ENCODE assay signal across 2 cellular contexts in genomic region chr10:15088428-15089261, GRCh38.
A peak's percentile ranks its signal among the peaks of the same experiment; 100 is the strongest.
TF ChIP-seq lines count a peak whose summit lies in the region.

Gene ACBD7 (minus strand): TSS chr10:15088776. CDS start chr10:15088728, 48 bp downstream.

TF ChIP-seq in A549, 52 proteins besides CTCF, POLR2A, EP300 and RAD21 (continued from another document):
- TF ChIP-seq BCL3 (IDR thresholded peaks at IDR 0.05), result no peak
- TF ChIP-seq PHF8 (IDR thresholded peaks at IDR 0.05; ENCODE audit: borderline replicate concordance, low read depth), result no peak
TF ChIP-seq in A549: peak in this region for 3.

TF ChIP-seq in WTC11, 78 proteins besides CTCF, POLR2A, EP300 and RAD21 (continued from another document):
- TF ChIP-seq ZBTB43 (CRISPR knock-in tag; IDR thresholded peaks at IDR 0.05) (peak; percentile 52; the same call in 1 of the 2 replicates), TCF7 (CRISPR knock-in tag; IDR thresholded peaks at IDR 0.05; ENCODE audit: low read depth) (peak; percentile 59; the same call in 1 of the 2 replicates), E2F1 (CRISPR knock-in tag; IDR thresholded peaks at IDR 0.05) (peak; percentile 76; the same call in 1 of the 2 replicates), ZNF219 (CRISPR knock-in tag; IDR thresholded peaks at IDR 0.05; ENCODE audit: borderline replicate concordance) (no peak), USF1 (CRISPR knock-in tag; IDR thresholded peaks at IDR 0.05) (no peak), RELA (CRISPR knock-in tag; IDR thresholded peaks at IDR 0.05; ENCODE audit: borderline replicate concordance) (0 out of 2 replicates have a peak, but pooled peaks have one; percentile 63), ZNF512 (CRISPR knock-in tag; IDR thresholded peaks at IDR 0.05; ENCODE audit: borderline replicate concordance) (0 out of 2 replicates have a peak, but pooled peaks have one; percentile 28), SP1 (CRISPR knock-in tag; conservative IDR thresholded peaks at IDR 0.05) (peak; percentile 84), E2F4 (CRISPR knock-in tag; IDR thresholded peaks at IDR 0.05; ENCODE audit: borderline replicate concordance, low read depth) (0 out of 2 replicates have a peak, but pooled peaks have one; percentile 50), MAX (CRISPR knock-in tag; IDR thresholded peaks at IDR 0.05) (peak; percentile 90), NFYB (CRISPR knock-in tag; conservative IDR thresholded peaks at IDR 0.05; ENCODE audit: low read depth) (peak; percentile 89), ZNF281 (CRISPR knock-in tag; IDR thresholded peaks at IDR 0.05) (peak; percentile 46; the same call in 1 of the 2 replicates), ZNF263 (CRISPR knock-in tag; IDR thresholded peaks at IDR 0.05; ENCODE audit: low read depth) (peak; percentile 89), HMGXB4 (CRISPR knock-in tag; IDR thresholded peaks at IDR 0.05) (no peak; the same call in 1 of the 2 replicates), KAT7 (CRISPR knock-in tag; IDR thresholded peaks at IDR 0.05; ENCODE audit: borderline replicate concordance) (0 out of 2 replicates have a peak, but pooled peaks have one; percentile 21), ZNF423 (CRISPR knock-in tag; IDR thresholded peaks at IDR 0.05) (peak; percentile 51; the same call in 1 of the 2 replicates), NFE2L1 (CRISPR knock-in tag; IDR thresholded peaks at IDR 0.05) (peak; percentile 69), ZNF121 (CRISPR knock-in tag; IDR thresholded peaks at IDR 0.05) (peak; percentile 1; the same call in 1 of the 2 replicates), ETV6 (CRISPR knock-in tag; IDR thresholded peaks at IDR 0.05) (peak; percentile 64; the same call in 1 of the 2 replicates), FOXK1 (CRISPR knock-in tag; IDR thresholded peaks at IDR 0.05) (peak; percentile 91), NR3C1 (CRISPR knock-in tag; conservative IDR thresholded peaks at IDR 0.05; ENCODE audit: low read depth) (no peak), GABPB1 (CRISPR knock-in tag; IDR thresholded peaks at IDR 0.05) (no peak), ELF4 (CRISPR knock-in tag; IDR thresholded peaks at IDR 0.05; ENCODE audit: low read depth) (0 out of 2 replicates have a peak, but pooled peaks have one; percentile 52), CREB1 (CRISPR knock-in tag; IDR thresholded peaks at IDR 0.05) (0 out of 2 replicates have a peak, but pooled peaks have one; percentile 54), ESRRA (CRISPR knock-in tag; IDR thresholded peaks at IDR 0.05; ENCODE audit: borderline replicate concordance) (0 out of 2 replicates have a peak, but pooled peaks have one; percentile 44), MYBL2 (CRISPR knock-in tag; IDR thresholded peaks at IDR 0.05) (peak; percentile 92), HMGA2 (CRISPR knock-in tag; IDR thresholded peaks at IDR 0.05) (no peak)
- TF ChIP-seq, protein P1, sequence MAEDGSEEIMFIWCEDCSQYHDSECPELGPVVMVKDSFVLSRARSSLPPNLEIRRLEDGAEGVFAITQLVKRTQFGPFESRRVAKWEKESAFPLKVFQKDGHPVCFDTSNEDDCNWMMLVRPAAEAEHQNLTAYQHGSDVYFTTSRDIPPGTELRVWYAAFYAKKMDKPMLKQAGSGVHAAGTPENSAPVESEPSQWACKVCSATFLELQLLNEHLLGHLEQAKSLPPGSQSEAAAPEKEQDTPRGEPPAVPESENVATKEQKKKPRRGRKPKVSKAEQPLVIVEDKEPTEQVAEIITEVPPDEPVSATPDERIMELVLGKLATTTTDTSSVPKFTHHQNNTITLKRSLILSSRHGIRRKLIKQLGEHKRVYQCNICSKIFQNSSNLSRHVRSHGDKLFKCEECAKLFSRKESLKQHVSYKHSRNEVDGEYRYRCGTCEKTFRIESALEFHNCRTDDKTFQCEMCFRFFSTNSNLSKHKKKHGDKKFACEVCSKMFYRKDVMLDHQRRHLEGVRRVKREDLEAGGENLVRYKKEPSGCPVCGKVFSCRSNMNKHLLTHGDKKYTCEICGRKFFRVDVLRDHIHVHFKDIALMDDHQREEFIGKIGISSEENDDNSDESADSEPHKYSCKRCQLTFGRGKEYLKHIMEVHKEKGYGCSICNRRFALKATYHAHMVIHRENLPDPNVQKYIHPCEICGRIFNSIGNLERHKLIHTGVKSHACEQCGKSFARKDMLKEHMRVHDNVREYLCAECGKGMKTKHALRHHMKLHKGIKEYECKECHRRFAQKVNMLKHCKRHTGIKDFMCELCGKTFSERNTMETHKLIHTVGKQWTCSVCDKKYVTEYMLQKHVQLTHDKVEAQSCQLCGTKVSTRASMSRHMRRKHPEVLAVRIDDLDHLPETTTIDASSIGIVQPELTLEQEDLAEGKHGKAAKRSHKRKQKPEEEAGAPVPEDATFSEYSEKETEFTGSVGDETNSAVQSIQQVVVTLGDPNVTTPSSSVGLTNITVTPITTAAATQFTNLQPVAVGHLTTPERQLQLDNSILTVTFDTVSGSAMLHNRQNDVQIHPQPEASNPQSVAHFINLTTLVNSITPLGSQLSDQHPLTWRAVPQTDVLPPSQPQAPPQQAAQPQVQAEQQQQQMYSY (CRISPR knock-in tag; IDR thresholded peaks at IDR 0.05), result peak; percentile 94
- TF ChIP-seq, protein P2, sequence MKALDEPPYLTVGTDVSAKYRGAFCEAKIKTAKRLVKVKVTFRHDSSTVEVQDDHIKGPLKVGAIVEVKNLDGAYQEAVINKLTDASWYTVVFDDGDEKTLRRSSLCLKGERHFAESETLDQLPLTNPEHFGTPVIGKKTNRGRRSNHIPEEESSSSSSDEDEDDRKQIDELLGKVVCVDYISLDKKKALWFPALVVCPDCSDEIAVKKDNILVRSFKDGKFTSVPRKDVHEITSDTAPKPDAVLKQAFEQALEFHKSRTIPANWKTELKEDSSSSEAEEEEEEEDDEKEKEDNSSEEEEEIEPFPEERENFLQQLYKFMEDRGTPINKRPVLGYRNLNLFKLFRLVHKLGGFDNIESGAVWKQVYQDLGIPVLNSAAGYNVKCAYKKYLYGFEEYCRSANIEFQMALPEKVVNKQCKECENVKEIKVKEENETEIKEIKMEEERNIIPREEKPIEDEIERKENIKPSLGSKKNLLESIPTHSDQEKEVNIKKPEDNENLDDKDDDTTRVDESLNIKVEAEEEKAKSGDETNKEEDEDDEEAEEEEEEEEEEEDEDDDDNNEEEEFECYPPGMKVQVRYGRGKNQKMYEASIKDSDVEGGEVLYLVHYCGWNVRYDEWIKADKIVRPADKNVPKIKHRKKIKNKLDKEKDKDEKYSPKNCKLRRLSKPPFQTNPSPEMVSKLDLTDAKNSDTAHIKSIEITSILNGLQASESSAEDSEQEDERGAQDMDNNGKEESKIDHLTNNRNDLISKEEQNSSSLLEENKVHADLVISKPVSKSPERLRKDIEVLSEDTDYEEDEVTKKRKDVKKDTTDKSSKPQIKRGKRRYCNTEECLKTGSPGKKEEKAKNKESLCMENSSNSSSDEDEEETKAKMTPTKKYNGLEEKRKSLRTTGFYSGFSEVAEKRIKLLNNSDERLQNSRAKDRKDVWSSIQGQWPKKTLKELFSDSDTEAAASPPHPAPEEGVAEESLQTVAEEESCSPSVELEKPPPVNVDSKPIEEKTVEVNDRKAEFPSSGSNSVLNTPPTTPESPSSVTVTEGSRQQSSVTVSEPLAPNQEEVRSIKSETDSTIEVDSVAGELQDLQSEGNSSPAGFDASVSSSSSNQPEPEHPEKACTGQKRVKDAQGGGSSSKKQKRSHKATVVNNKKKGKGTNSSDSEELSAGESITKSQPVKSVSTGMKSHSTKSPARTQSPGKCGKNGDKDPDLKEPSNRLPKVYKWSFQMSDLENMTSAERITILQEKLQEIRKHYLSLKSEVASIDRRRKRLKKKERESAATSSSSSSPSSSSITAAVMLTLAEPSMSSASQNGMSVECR (CRISPR knock-in tag; IDR thresholded peaks at IDR 0.05; ENCODE audit: borderline replicate concordance), result no peak
